ENCODE assay signal across 18 cellular contexts in the genomic region with DNA sequence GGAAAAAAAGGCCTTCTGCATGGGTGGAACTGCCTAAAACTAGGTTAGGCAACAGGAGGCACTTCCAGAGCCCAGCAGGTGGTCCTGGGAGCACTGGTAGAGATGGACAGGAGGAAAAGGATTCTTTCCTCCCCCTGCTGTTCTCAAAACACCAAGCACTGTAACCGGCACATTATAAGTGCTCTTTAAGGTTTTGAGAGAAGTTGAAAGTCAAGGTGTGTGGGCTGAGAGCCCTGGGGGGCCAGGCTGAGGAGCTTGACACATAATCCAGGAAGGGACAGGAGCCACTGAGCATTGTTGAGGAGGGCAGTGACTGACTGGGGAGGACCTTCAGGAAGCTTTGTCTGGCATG. TPM values are rescaled to one million over a fixed set of nuclear protein-coding genes. Genes with fewer than 3 reads are reported as not detected.
A peak's percentile ranks its signal among the peaks of the same experiment; 100 is the strongest.
DNase-seq lines count a peak whose midpoint lies in the region; ATAC-seq, FAIRE-seq and TF ChIP-seq lines count a peak whose summit lies in the region.
"Had no signal": no experiment of that assay in that cellular context is flagged by ENCODE, and none has a peak within 500 bp of the region (broad histone marks: within the 10 kb centered on the region; RNA-seq: fewer than 3 reads in every experiment).

No MANE protein-coding gene starts in this region.

- H3K4me3 ChIP-seq in HEK293 (ENCODE audit: low read depth, low read length) (no peak overlapping the region), lung (no peak overlapping the region), thyroid gland (replicated peaks in 1 of 3) (no peak overlapping the region)

- no peak for DNase-seq in WTC11 (ENCODE audit: low spot score)
- DNase-seq in lung (ENCODE audit: low spot score), result no peak
- peak in 1 of 2 donors; percentile 65 for DNase-seq in thyroid gland
- DNase-seq in DMS 273 treated with DMSO at 0.1 percent for 48 hours (lab: John Stamatoyannopoulos, UW), result no peak
- DNase-seq in D721Med (ENCODE audit: insufficient read length, low spot score), result no peak
- DNase-seq in glutamatergic neuron, result no peak
- DNase-seq: CD4-positive, alpha-beta memory T cell; NCI-H1105 treated with DMSO at 0.1 percent for 48 hours; NCI-H187; NCI-H2171; NCI-H446 treated with DMSO at 0.1 percent for 48 hours; NCI-H774; PC-3 had no signal

- no peak overlapping the region; the same call in 1 of the 2 replicates for H3K27ac Mint-ChIP-seq in WTC11
- no peak overlapping the region for H3K27ac Mint-ChIP-seq in glutamatergic neuron (ENCODE audit: unreplicated experiment)
- H3K27ac Mint-ChIP-seq: B cell, IgD-negative memory B cell had no signal

- H3K4me3 Mint-ChIP-seq in WTC11, result no peak overlapping the region
- H3K4me3 Mint-ChIP-seq in glutamatergic neuron (ENCODE audit: unreplicated experiment), result no peak overlapping the region
- H3K4me3 Mint-ChIP-seq: B cell; CD4-positive, alpha-beta memory T cell; IgD-negative memory B cell had no signal

- no peak for FAIRE-seq in D721Med (lab: Jason Lieb, UNC)
- FAIRE-seq: GM12892 had no signal

- H3K9me3 Mint-ChIP-seq in WTC11 (peaks cover 16% of the 10 kb centered on the region), glutamatergic neuron (ENCODE audit: unreplicated experiment) (no peaks in the 10 kb centered on the region)
- H3K9me3 Mint-ChIP-seq: CD4-positive, alpha-beta memory T cell; IgD-negative memory B cell had no signal

- H3K4me1 Mint-ChIP-seq in WTC11 (peaks cover 24% of the 10 kb centered on the region), glutamatergic neuron (ENCODE audit: low read depth, unreplicated experiment) (no peaks in the 10 kb centered on the region)

- intact Hi-C loops in thyroid gland (cut with DNase I), result no loop called here

- ATAC-seq in WTC11, result peak; percentile 36
- ATAC-seq in lung (ENCODE audit: insufficient read depth, low FRiP score), result peak; percentile 11
- ATAC-seq: PC-3 had no signal

- H3K36me3 Mint-ChIP-seq in WTC11 (peaks cover 15% of the 10 kb centered on the region), glutamatergic neuron (ENCODE audit: unreplicated experiment) (peaks cover 8% of the 10 kb centered on the region)
- H3K36me3 Mint-ChIP-seq: CD4-positive, alpha-beta memory T cell; IgD-negative memory B cell had no signal

- no peaks in the 10 kb centered on the region for H3K9me3 ChIP-seq in HEK293 (ENCODE audit: control insufficient read depth, insufficient read depth, low read depth, low read length)
- H3K9me3 ChIP-seq in lung (ENCODE audit: control insufficient read depth in 2 of 2, insufficient read depth in 1 of 2, low read length in 1 of 2), result peaks cover 0 to 4% of the 10 kb centered on the region in 2 donors
- H3K9me3 ChIP-seq in thyroid gland, result no peaks in the 10 kb centered on the region

- POLR2A ChIA-PET in HEK293 (lab: Yijun Ruan, JAX), result no interaction called here
- POLR2A ChIA-PET in WTC11 (lab: Charles Lee), result no interaction called here

- 66 to 95% methylated on average over 1 of the region's 1 CpG for WGBS in lung, 2 donors
- WGBS in thyroid gland, 2 donors, result 8 to 53% methylated on average over 1 of the region's 1 CpG

- TF ChIP-seq POLR2A in thyroid gland (IDR thresholded peaks at IDR 0.05), result no peak

- H3K4me1 ChIP-seq in HEK293 (ENCODE audit: control insufficient read depth, insufficient read depth, low read length) (no peaks in the 10 kb centered on the region), lung (ENCODE audit: control insufficient read depth in 2 of 2, insufficient read depth in 2 of 2, low read length in 2 of 2) (peaks cover 0 to 6% of the 10 kb centered on the region in 2 donors), thyroid gland (peaks cover 11 to 15% of the 10 kb centered on the region in 2 donors)

- H3K27ac ChIP-seq in HEK293 (ENCODE audit: extremely low read depth, low read depth, low read length) (no peak overlapping the region), lung (ENCODE audit: low read depth in 1 of 2, low read length in 1 of 2) (no peak overlapping the region), thyroid gland (peak overlapping the region in 2 of 3 donors; percentile 13 to 43)
- H3K27ac ChIP-seq: RWPE1 had no signal

- H3K27me3 ChIP-seq in lung (ENCODE audit: control insufficient read depth, insufficient read depth), result no peaks in the 10 kb centered on the region
- no peaks in the 10 kb centered on the region for H3K27me3 ChIP-seq in thyroid gland

- H3K36me3 ChIP-seq in HEK293 (ENCODE audit: control insufficient read depth in 2 of 2, insufficient read depth in 1 of 2, low read length in 2 of 2), result no peaks in the 10 kb centered on the region
- H3K36me3 ChIP-seq in lung (ENCODE audit: control insufficient read depth in 2 of 2, insufficient read depth in 2 of 2, low read length in 2 of 2), result no peaks in the 10 kb centered on the region
- H3K36me3 ChIP-seq in thyroid gland, result no peaks in the 10 kb centered on the region

- H3K27me3 Mint-ChIP-seq in WTC11 (ENCODE audit: low read depth) (no peaks in the 10 kb centered on the region), glutamatergic neuron (ENCODE audit: unreplicated experiment) (peaks cover 5% of the 10 kb centered on the region)
- H3K27me3 Mint-ChIP-seq: B cell, IgD-negative memory B cell had no signal

- CTCF ChIA-PET in HEK293 (lab: Yijun Ruan, JAX), result no interaction called here
- CTCF ChIA-PET in WTC11 (lab: Charles Lee), result interaction anchor here (1.5 kb wide), 1 partner anchor 36 kb away, joined by 6 read pairs; no protein-coding TSS in a partner anchor

- TF ChIP-seq CTCF in HEK293 (tag by site-specific recombination; IDR thresholded peaks at IDR 0.05) (no peak), WTC11 (IDR thresholded peaks at IDR 0.05) (no peak), lung (IDR thresholded peaks at IDR 0.05; ENCODE audit: control extremely low read depth, extremely low read depth) (no peak), thyroid gland (IDR thresholded peaks at IDR 0.05) (peak in 1 of 6 experiments; percentile 3), D721Med (IDR thresholded peaks at IDR 0.05; ENCODE audit: insufficient read depth, missing control alignments) (no peak), glutamatergic neuron (IDR thresholded peaks at IDR 0.05; ENCODE audit: partially characterized antibody, unreplicated experiment) (no peak)

TF ChIP-seq in HEK293, 187 proteins besides CTCF, POLR2A, EP300 and RAD21:
- TF ChIP-seq SETDB1 (IDR thresholded peaks at IDR 0.05; ENCODE audit: insufficient read length, low read length) (no peak), KLF8 (tag by site-specific recombination; IDR thresholded peaks at IDR 0.05) (no peak), ZIC2 (tag by site-specific recombination; IDR thresholded peaks at IDR 0.05) (peak; percentile 56)

TF ChIP-seq in WTC11, 78 proteins besides CTCF, POLR2A, EP300 and RAD21:
- TF ChIP-seq TEAD1 (CRISPR knock-in tag; IDR thresholded peaks at IDR 0.05) (no peak), FOXP1 (CRISPR knock-in tag; IDR thresholded peaks at IDR 0.05; ENCODE audit: borderline replicate concordance) (no peak), ATF6 (CRISPR knock-in tag; IDR thresholded peaks at IDR 0.05) (no peak), CREM (CRISPR knock-in tag; IDR thresholded peaks at IDR 0.05) (no peak)

RNA-seq across cellular contexts. Expression of gene SPATA13, which starts 32.3 kb away (rescaled TPM):
- total RNA-seq in WTC11 (2021) (22.1 to 29.0 TPM (median 23.1 TPM) in 3 replicates), lung (10 to 100 TPM; 21.4 to 36.7 TPM), thyroid gland (10 to 100 TPM; 43.2 to 95.4 (median 51.1) TPM), glutamatergic neuron (ENCODE audit: unreplicated experiment) (7.4 TPM)
- 10 to 100 TPM; 10.5 to 18.8 TPM for polyA plus RNA-seq in lung

Comparison
In these comparisons a context has a peak if more than half of its experiments do, and no peak if none do; other contexts are left out.
1. H3K27ac ChIP-seq: peak in thyroid gland (2 of 3); none in HEK293 (single experiment) and lung (0 of 2).